In genomic region chr2:212145111-212145510, GRCh38 we compare ENCODE assay signal across 17 cellular contexts.
DNase-seq lines count a peak whose midpoint lies in the region; ATAC-seq and TF ChIP-seq lines count a peak whose summit lies in the region.
"Had no signal": no experiment of that assay in that cellular context is flagged by ENCODE, and none has a peak within 500 bp of the region (broad histone marks: within the 10 kb centered on the region; RNA-seq: fewer than 3 reads in every experiment).

No MANE protein-coding gene starts in this region.

- no peaks in the 10 kb centered on the region for H3K27me3 ChIP-seq in mammary epithelial cell (ENCODE audit: insufficient read depth, low read length)
- H3K27me3 ChIP-seq: Peyer's patch, suprapubic skin had no signal

- CTCF ChIA-PET in mammary epithelial cell (lab: Charles Lee; ENCODE audit: low non-redundant PET) = no interaction called here

- intact Hi-C loops in mammary epithelial cell (cut with micrococcal nuclease) = no loop called here

- no peaks in the 10 kb centered on the region for H3K4me1 ChIP-seq in mammary epithelial cell (ENCODE audit: insufficient read depth, low read length)
- H3K4me1 ChIP-seq: parathyroid adenoma, Peyer's patch, suprapubic skin had no signal

- H3K79me2 ChIP-seq in mammary epithelial cell (ENCODE audit: insufficient read depth, low read length) = no peaks in the 10 kb centered on the region
- H3K79me2 ChIP-seq: parathyroid adenoma had no signal

- in situ Hi-C loops in mammary epithelial cell (cut with MboI; ENCODE audit: low sequenced_read_pairs in 2 of 2) = no loop called here

- H3K9ac ChIP-seq in mammary epithelial cell (ENCODE audit: insufficient read depth, low read length) = no peak overlapping the region
- H3K9ac ChIP-seq: parathyroid adenoma had no signal

- H3K9me3 ChIP-seq in mammary epithelial cell (replicated peaks; ENCODE audit: insufficient read depth, low read length) = no peaks in the 10 kb centered on the region
- H3K9me3 ChIP-seq: Peyer's patch, suprapubic skin had no signal

- BruUV-seq in mammary epithelial cell (replicated peaks; lab: Mats Ljungman, UMichigan) = no TSS peak

- H4K20me1 ChIP-seq in mammary epithelial cell (ENCODE audit: insufficient read depth, low read length) = no peaks in the 10 kb centered on the region

- no peak overlapping the region for H3K4me3 ChIP-seq in mammary epithelial cell (replicated peaks in 1 of 3; ENCODE audit: insufficient read depth in 1 of 3, low read depth in 2 of 3, low read length in 3 of 3)
- H3K4me3 ChIP-seq: Peyer's patch, suprapubic skin had no signal

- no peak for TF ChIP-seq CTCF in mammary epithelial cell (conservative IDR thresholded peaks at IDR 0.05 in 1 of 2, IDR thresholded peaks at IDR 0.05 in 1 of 2; ENCODE audit: extremely low read depth in 1 of 2, insufficient read depth in 1 of 2, low read depth in 1 of 2, low read length in 2 of 2)
- TF ChIP-seq CTCF in GM10266 (IDR thresholded peaks at IDR 0.05; ENCODE audit: control insufficient read depth, insufficient read depth, low read depth, missing control alignments) = no peak

- DNase-seq in AG08396 (ENCODE audit: low spot score) (peak; percentile 8), LHCN-M2 (ENCODE audit: low read depth) (peak; percentile 44), mammary epithelial cell (peak; percentile 6), kidney glomerular epithelial cell (lab: John Stamatoyannopoulos, UW) (peak; percentile 42), NCI-H2107 treated with DMSO at 0.1 percent for 48 hours (lab: John Stamatoyannopoulos, UW; ENCODE audit: unreplicated experiment) (no peak), GM10266 (ENCODE audit: extremely low spot score) (no peak), NCI-H1930 (lab: John Stamatoyannopoulos, UW) (no peak)
- DNase-seq: activated CD4-positive, alpha-beta T cell treated with anti-CD3 and anti-CD28 coated beads, Interleukin-2, amount 10 ng/mL, durations not matched to agents 24 days and 14 days; activated T-cell treated with anti-CD3 and anti-CD28 coated beads, Interleukin-2, amount 50 U/mL, for 48 hours; islet precursor cell; NCI-H146; NCI-H510A treated with DMSO at 0.1 percent for 48 hours; Peyer's patch had no signal

- ATAC-seq in HG02938 (IDR thresholded peaks at IDR 0.05; ENCODE audit: unreplicated experiment) = no peak
- ATAC-seq: HepG2 had no signal

- WGBS in mammary epithelial cell (ENCODE audit: low coverage, missing lambda C conversion rate) = 78% methylated on average over 1 of the region's 1 CpG

- H3K36me3 ChIP-seq in mammary epithelial cell (ENCODE audit: insufficient read depth, low read length) = no peaks in the 10 kb centered on the region
- H3K36me3 ChIP-seq: Peyer's patch, suprapubic skin had no signal

- no peak overlapping the region for H3K4me2 ChIP-seq in mammary epithelial cell (ENCODE audit: insufficient read depth, low read depth, low read length)

- no peak overlapping the region for H3K27ac ChIP-seq in mammary epithelial cell (ENCODE audit: insufficient read depth, low read depth, low read length)
- H3K27ac ChIP-seq: parathyroid adenoma, Peyer's patch, suprapubic skin had no signal

- no peak overlapping the region for H2AFZ ChIP-seq in mammary epithelial cell (ENCODE audit: low read depth, low read length)
- H2AFZ ChIP-seq: parathyroid adenoma had no signal

- dilution Hi-C loops in mammary epithelial cell (cut with HindIII; ENCODE audit: low sequenced_read_pairs) = no loop called here

Comparison
In these comparisons a context has a peak if more than half of its experiments do, and no peak if none do; other contexts are left out.
1. DNase-seq: peak in AG08396 (single experiment), LHCN-M2 (single experiment), mammary epithelial cell (single experiment) and kidney glomerular epithelial cell (single experiment); none in NCI-H2107 treated with DMSO at 0.1 percent for 48 hours (single experiment), GM10266 (single experiment) and NCI-H1930 (0 of 2).